In the genomic region with DNA sequence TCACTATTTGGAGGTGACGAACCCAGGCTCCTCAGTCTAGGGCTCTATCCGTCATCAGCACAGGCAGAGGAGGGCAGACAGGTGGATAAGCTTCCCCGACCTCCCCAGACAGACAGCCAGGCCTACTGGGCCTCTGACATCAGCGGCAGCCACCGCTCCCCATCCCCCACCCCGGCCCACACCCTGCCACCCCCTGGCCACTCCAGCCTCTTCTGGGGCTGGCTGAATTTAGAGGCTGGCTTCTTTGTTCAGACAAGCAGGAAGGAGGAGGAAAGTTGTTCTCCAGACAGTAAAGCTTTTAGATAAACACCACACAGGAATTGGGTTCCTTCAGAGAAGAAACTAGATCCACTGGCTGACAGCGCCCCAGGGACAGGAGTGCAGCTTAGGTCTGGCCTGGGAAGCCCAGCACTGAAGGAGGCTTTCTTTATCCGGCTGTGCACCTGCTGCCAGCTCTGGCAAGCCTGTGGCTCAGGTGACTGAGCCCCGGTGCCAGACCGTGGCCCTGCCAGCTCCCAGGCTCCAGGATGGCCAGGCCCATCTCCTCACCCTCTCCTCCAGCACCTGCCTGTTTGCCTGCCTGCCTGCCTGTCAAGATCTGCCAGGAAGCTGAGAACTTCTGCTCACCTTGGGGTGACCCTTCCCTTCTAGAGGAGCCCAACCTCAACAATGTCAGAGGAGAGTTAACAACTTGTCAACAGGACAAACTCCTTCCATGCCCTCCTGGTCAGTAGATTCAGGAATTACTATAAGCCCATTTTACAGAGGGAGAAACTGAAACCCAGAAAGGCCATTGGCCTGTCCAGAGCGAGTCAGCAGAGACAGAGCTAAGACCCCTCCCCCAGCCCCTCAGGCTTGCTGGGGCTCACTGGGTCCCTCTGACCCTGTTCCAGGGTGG, we compare ENCODE assay signal across 13 cellular contexts. TPM values are rescaled to one million over a fixed set of nuclear protein-coding genes. Genes with fewer than 3 reads are reported as not detected.
DNase-seq lines count a peak whose midpoint lies in the region; ATAC-seq and TF ChIP-seq lines count a peak whose summit lies in the region.
"Had no signal": no experiment of that assay in that cellular context is flagged by ENCODE, and none has a peak within 500 bp of the region (broad histone marks: within the 10 kb centered on the region; RNA-seq: fewer than 3 reads in every experiment).

No MANE protein-coding gene starts in this region.

- H3K4me3 ChIP-seq in gastroesophageal sphincter, result no peak overlapping the region

- no peaks in the 10 kb centered on the region for H3K9me3 ChIP-seq in gastroesophageal sphincter

- 40 to 57% methylated on average over 2 to 3 of the region's 11 CpGs for WGBS in gastroesophageal sphincter (ENCODE audit: low coverage in 1 of 2), 2 donors

- peaks cover 16% of the 10 kb centered on the region for H3K4me1 Mint-ChIP-seq in activated naive CD4-positive, alpha-beta T cell treated with anti-CD3 and anti-CD28 coated beads, Interleukin-2, amount 50 U/mL, for 24 hours
- peaks cover 21% of the 10 kb centered on the region for H3K4me1 Mint-ChIP-seq in stimulated activated effector memory CD8-positive, alpha-beta T cell treated with anti-CD3 and anti-CD28 coated beads, Interleukin-12 subunit alpha, Interleukin-12 subunit beta, amount 100 ng/mL, for 72 hours

- TF ChIP-seq CTCF in gastroesophageal sphincter (IDR thresholded peaks at IDR 0.05), result no peak
- no peak for TF ChIP-seq CTCF in GM10248 (IDR thresholded peaks at IDR 0.05; ENCODE audit: control extremely low read depth, extremely low read depth, low read depth, missing control alignments)

- no peaks in the 10 kb centered on the region for H3K27me3 Mint-ChIP-seq in activated naive CD4-positive, alpha-beta T cell treated with anti-CD3 and anti-CD28 coated beads, Interleukin-2, amount 50 U/mL, for 24 hours
- H3K27me3 Mint-ChIP-seq: activated B cell treated with CpG ODN at 0.5 μM for 24 hours had no signal

- no peak for TF ChIP-seq POLR2A in gastroesophageal sphincter (IDR thresholded peaks at IDR 0.05)

- H3K9me3 Mint-ChIP-seq in activated naive CD4-positive, alpha-beta T cell treated with anti-CD3 and anti-CD28 coated beads, Interleukin-2, amount 50 U/mL, for 24 hours, result no peaks in the 10 kb centered on the region
- no peaks in the 10 kb centered on the region for H3K9me3 Mint-ChIP-seq in stimulated activated effector memory CD8-positive, alpha-beta T cell treated with anti-CD3 and anti-CD28 coated beads, Interleukin-12 subunit alpha, Interleukin-12 subunit beta, amount 100 ng/mL, for 72 hours
- H3K9me3 Mint-ChIP-seq: activated B cell treated with CpG ODN at 0.5 μM for 24 hours, H9, naive B cell had no signal

- POLR2A ChIA-PET in GM10248 (lab: Yijun Ruan, JAX), result no interaction called here

- H3K27me3 ChIP-seq in gastroesophageal sphincter, result no peaks in the 10 kb centered on the region

- peak overlapping the region; percentile 19 for H3K27ac Mint-ChIP-seq in activated naive CD4-positive, alpha-beta T cell treated with anti-CD3 and anti-CD28 coated beads, Interleukin-2, amount 50 U/mL, for 24 hours
- peak overlapping the region; percentile 94 for H3K27ac Mint-ChIP-seq in stimulated activated effector memory CD8-positive, alpha-beta T cell treated with anti-CD3 and anti-CD28 coated beads, Interleukin-12 subunit alpha, Interleukin-12 subunit beta, amount 100 ng/mL, for 72 hours
- H3K27ac Mint-ChIP-seq: activated B cell treated with CpG ODN at 0.5 μM for 24 hours had no signal

- no peak for TF ChIP-seq EP300 in gastroesophageal sphincter (IDR thresholded peaks at IDR 0.05)

- no peaks in the 10 kb centered on the region for H3K36me3 ChIP-seq in gastroesophageal sphincter

- H3K4me1 ChIP-seq in gastroesophageal sphincter, result peaks cover 0 to 29% (median 14%) of the 10 kb centered on the region in 3 donors

- no peak for DNase-seq in activated naive CD4-positive, alpha-beta T cell treated with anti-CD3 and anti-CD28 coated beads, Interleukin-2, amount 50 U/mL, for 16 hours
- DNase-seq in NCI-H524 (lab: John Stamatoyannopoulos, UW) (peak; percentile 9 to 38), COLO829 (ENCODE audit: low spot score) (no peak), GM10248 (ENCODE audit: extremely low spot score) (no peak)
- DNase-seq in stimulated activated effector memory CD8-positive, alpha-beta T cell treated with anti-CD3 and anti-CD28 coated beads, Interleukin-12 subunit alpha, Interleukin-12 subunit beta, amount 100 ng/mL, for 72 hours (ENCODE audit: low spot score in 2 of 2), result no peak
- DNase-seq: activated B cell treated with CpG ODN at 0.5 μM for 24 hours, AML-193, H9, naive B cell had no signal

- H3K36me3 Mint-ChIP-seq in activated naive CD4-positive, alpha-beta T cell treated with anti-CD3 and anti-CD28 coated beads, Interleukin-2, amount 50 U/mL, for 24 hours, result no peaks in the 10 kb centered on the region
- H3K36me3 Mint-ChIP-seq in stimulated activated effector memory CD8-positive, alpha-beta T cell treated with anti-CD3 and anti-CD28 coated beads, Interleukin-12 subunit alpha, Interleukin-12 subunit beta, amount 100 ng/mL, for 72 hours, result no peaks in the 10 kb centered on the region
- H3K36me3 Mint-ChIP-seq: naive B cell had no signal

- CTCF ChIA-PET in GM10248 (lab: Yijun Ruan, JAX), result interaction anchor here (1.6 to 2.2 kb wide), 3 partner anchors 31 to 51 kb away, joined by 3 to 8 read pairs (median 4); no protein-coding TSS in a partner anchor

- ATAC-seq in gastroesophageal sphincter (no peak), GM21390 (IDR thresholded peaks at IDR 0.05; ENCODE audit: unreplicated experiment) (no peak)
- ATAC-seq in stimulated activated effector memory CD8-positive, alpha-beta T cell treated with anti-CD3 and anti-CD28 coated beads, Interleukin-12 subunit alpha, Interleukin-12 subunit beta, amount 100 ng/mL, for 72 hours, result no peak

- peak overlapping the region in 3 of 4 donors; percentile 44 to 52 (median 51) for H3K27ac ChIP-seq in gastroesophageal sphincter

- no peak overlapping the region for H3K4me3 Mint-ChIP-seq in activated naive CD4-positive, alpha-beta T cell treated with anti-CD3 and anti-CD28 coated beads, Interleukin-2, amount 50 U/mL, for 24 hours
- H3K4me3 Mint-ChIP-seq in stimulated activated effector memory CD8-positive, alpha-beta T cell treated with anti-CD3 and anti-CD28 coated beads, Interleukin-12 subunit alpha, Interleukin-12 subunit beta, amount 100 ng/mL, for 72 hours, result no peak overlapping the region
- H3K4me3 Mint-ChIP-seq: activated B cell treated with CpG ODN at 0.5 μM for 24 hours had no signal

RNA-seq across cellular contexts. Expression of gene KLHL35, which starts 44.0 kb away (rescaled TPM):
- under 1 TPM in 1 of 4 donors, not detected in 3; 0.72 TPM for total RNA-seq in gastroesophageal sphincter
- total RNA-seq: HT1080 had no signal

RNA-seq across cellular contexts. Expression of gene GDPD5, which starts 48.8 kb away (rescaled TPM):
- total RNA-seq in gastroesophageal sphincter, result 1 to 10 TPM; 3.8 to 9.3 (median 6.4) TPM

Comparison
In these comparisons a context has a peak if more than half of its experiments do, and no peak if none do; other contexts are left out.
1. DNase-seq: peak in NCI-H524 (2 of 2); none in activated naive CD4-positive, alpha-beta T cell treated with anti-CD3 and anti-CD28 coated beads, Interleukin-2, amount 50 U/mL, for 16 hours (single experiment), stimulated activated effector memory CD8-positive, alpha-beta T cell treated with anti-CD3 and anti-CD28 coated beads, Interleukin-12 subunit alpha, Interleukin-12 subunit beta, amount 100 ng/mL, for 72 hours (0 of 2), COLO829 (single experiment) and GM10248 (single experiment).